In genomic region chr6:7255918-7256317, GRCh38 we compare ENCODE assay signal across 16 cellular contexts.
"Had no signal": no experiment of that assay in that cellular context is flagged by ENCODE, and none has a peak within 500 bp of the region (broad histone marks: within the 10 kb centered on the region; RNA-seq: fewer than 3 reads in every experiment).

No MANE protein-coding gene starts in this region.

- DNase-seq: activated B cell treated with CpG ODN at 0.5 μM for 24 hours; activated CD4-positive, alpha-beta memory T cell treated with anti-CD3 and anti-CD28 coated beads for 36 hours; activated CD4-positive, alpha-beta T cell treated with anti-CD3 and anti-CD28 coated beads for 4 hours; activated gamma-delta T cell treated with Interleukin-2 at 50 U/mL for 16 hours; activated T-cell treated with anti-CD3 and anti-CD28 coated beads for 4 hours; amniotic stem cell; foreskin keratinocyte; glutamatergic neuron; naive B cell; stimulated activated naive B cell treated with anti-CD40 and anti-IgM and Interleukin-4, amounts not matched to agents 10 μg/mL and 1 μg/mL and 100 μg/mL, for 72 hours; T-helper 1 cell; T-helper 9 cell; uterus had no signal

- H3K27ac ChIP-seq: foreskin keratinocyte, uterus had no signal

- H3K36me3 ChIP-seq: uterus had no signal

- H3K4me1 ChIP-seq: foreskin keratinocyte, uterus had no signal

- H3K4me3 ChIP-seq: dorsolateral prefrontal cortex, right lobe of liver, tibial nerve, uterus had no signal

- H3K27me3 ChIP-seq: dorsolateral prefrontal cortex, foreskin keratinocyte, right lobe of liver, tibial nerve, uterus had no signal

- ATAC-seq: foreskin keratinocyte; stimulated activated naive B cell treated with anti-CD40 and anti-IgM and Interleukin-4, amounts not matched to agents 10 μg/mL and 1 μg/mL and 100 μg/mL, for 72 hours had no signal

- H3K9me3 ChIP-seq: right lobe of liver, uterus had no signal
